8 cellular contexts compared by ENCODE assay signal in genomic region chr19:45973564-45974338, GRCh38. TPM values are rescaled to one million over a fixed set of nuclear protein-coding genes. Genes with fewer than 3 reads are reported as not detected.
DNase-seq lines count a peak whose midpoint lies in the region; ATAC-seq, FAIRE-seq and TF ChIP-seq lines count a peak whose summit lies in the region.

Gene NOVA2 (minus strand): TSS chr19:45973865. CDS start chr19:45973351, 514 bp downstream.

- no peaks in the 10 kb centered on the region for H3K36me3 ChIP-seq in ascending aorta

- intact Hi-C loops in ascending aorta (cut with DNase I) = no loop called here

- no peak for FAIRE-seq in A549 (lab: Jason Lieb, UNC)

- TF ChIP-seq EP300 in A549 (IDR thresholded peaks at IDR 0.05) = no peak

- DNase-seq in A549 (ENCODE audit: low read depth in 1 of 2, low spot score in 1 of 2) = peak; percentile 88 to 97
- peak; percentile 43 for DNase-seq in GM19240 (ENCODE audit: insufficient read length, low spot score)
- peak; percentile 83 for DNase-seq in NCI-H82 (lab: John Stamatoyannopoulos, UW)
- peak in 1 of 2 donors; percentile 68 for DNase-seq in ascending aorta (ENCODE audit: low spot score in 2 of 2)
- peak; percentile 67 for DNase-seq in hepatic stellate cell (ENCODE audit: low spot score)
- peak; percentile 93 for DNase-seq in retina
- DNase-seq in kidney glomerular epithelial cell (lab: John Stamatoyannopoulos, UW) = no peak

- peaks cover 16% of the 10 kb centered on the region for H3K27me3 ChIP-seq in ascending aorta

- POLR2A ChIA-PET in A549 (lab: Yijun Ruan, JAX) = interaction anchor here (0.6 to 1.0 kb wide), 2 partner anchors 16 to 71 kb away, joined by 3 read pairs; partner anchors contain the start of gene MYPOP

- H3K4me1 ChIP-seq in A549 (peaks cover 17% of the 10 kb centered on the region; the same call in 2 of the 3 replicates), ascending aorta (peaks cover 0 to 2% of the 10 kb centered on the region in 2 donors)

- TF ChIP-seq RAD21 in A549 (conservative IDR thresholded peaks at IDR 0.05 in 1 of 2, IDR thresholded peaks at IDR 0.05 in 1 of 2) = no peak

- TF ChIP-seq CTCF in A549 (IDR thresholded peaks at IDR 0.05) (no peak), ascending aorta (IDR thresholded peaks at IDR 0.05) (no peak)

- WGBS in A549 (ENCODE audit: missing lambda C conversion rate) = 16% methylated on average over 26 of the region's 56 CpGs

- H3K4me3 ChIP-seq in A549 = peak within 1 kb of the TSS; percentile 55
- H3K4me3 ChIP-seq in ascending aorta = peak within 1 kb of the TSS; percentile 20 to 54

- H3K4me2 ChIP-seq in A549 = peak within 1 kb of the TSS; percentile 99

- ATAC-seq in A549 (peak; percentile 70 to 92), HG03520 (IDR thresholded peaks at IDR 0.05; ENCODE audit: unreplicated experiment) (no peak)

- H3K27ac ChIP-seq in A549 (peak within 1 kb of the TSS; percentile 41 to 71; a peak in 4 of 6 replicates), ascending aorta (peak within 1 kb of the TSS in 1 of 2 donors; percentile 48)

- CTCF ChIA-PET in A549 (lab: Yijun Ruan, JAX) = interaction anchor here (0.7 to 1.4 kb wide), 6 partner anchors 10 to 105 kb away, joined by 3 to 5 read pairs (median 4); no protein-coding TSS in a partner anchor

- H3K9me3 ChIP-seq in A549 = no peaks in the 10 kb centered on the region
- no peaks in the 10 kb centered on the region for H3K9me3 ChIP-seq in ascending aorta

- no peak for TF ChIP-seq POLR2A in A549 (IDR thresholded peaks at IDR 0.05; ENCODE audit: low read length)

TF ChIP-seq in A549, 52 proteins besides CTCF, POLR2A, EP300 and RAD21:
- TF ChIP-seq FOSB (CRISPR knock-in tag; IDR thresholded peaks at IDR 0.05) (no peak), CHD4 (IDR thresholded peaks at IDR 0.05; ENCODE audit: borderline replicate concordance) (no peak), ATOH8 (CRISPR knock-in tag; IDR thresholded peaks at IDR 0.05; ENCODE audit: low read depth) (no peak), FOSL2 (IDR thresholded peaks at IDR 0.05) (no peak), FOSL2 (CRISPR knock-in tag; IDR thresholded peaks at IDR 0.05) (no peak), ZNF302 (CRISPR knock-in tag; IDR thresholded peaks at IDR 0.05) (no peak), RARB (CRISPR knock-in tag; IDR thresholded peaks at IDR 0.05) (no peak), REST (IDR thresholded peaks at IDR 0.05) (no peak), MYC (IDR thresholded peaks at IDR 0.05; ENCODE audit: borderline replicate concordance, low read length) (no peak), BHLHE40 (IDR thresholded peaks at IDR 0.05; ENCODE audit: low read depth, low read length) (no peak), BCL3 (IDR thresholded peaks at IDR 0.05) (no peak), ZSCAN20 (CRISPR knock-in tag; IDR thresholded peaks at IDR 0.05) (no peak), RFX5 (IDR thresholded peaks at IDR 0.05) (no peak), NPAS2 (CRISPR knock-in tag; IDR thresholded peaks at IDR 0.05; ENCODE audit: borderline replicate concordance) (no peak), TP53 (CRISPR knock-in tag; IDR thresholded peaks at IDR 0.05) (no peak), PHF8 (IDR thresholded peaks at IDR 0.05; ENCODE audit: borderline replicate concordance, low read depth) (no peak), KDM1A (IDR thresholded peaks at IDR 0.05; ENCODE audit: low read depth) (no peak), POLR2AphosphoS2 (conservative IDR thresholded peaks at IDR 0.05; ENCODE audit: low read length) (no peak), GATA3 (IDR thresholded peaks at IDR 0.05; ENCODE audit: borderline replicate concordance) (no peak)

RNA-seq across cellular contexts. Expression of gene NOVA2, which starts in this region (rescaled TPM):
- polyA plus RNA-seq in A549 (2011; rRNA removed) = 0.06 and 0.17 TPM in 2 replicates
- polyA plus RNA-seq in A549 (2012; cell fraction: cytosol; rRNA removed) = 0.03 and 0.04 TPM in 2 replicates
- 0.07 and 0.09 TPM in 2 replicates for polyA plus RNA-seq in A549 (2012; cell fraction: nucleus; rRNA removed)
- polyA plus RNA-seq in A549 (2017; fragmentation: RNase III; extraction: RNeasy Plus Mini Kit Qiagen cat#74134 plus additional on column Dnase treatment) = 0.13 to 0.30 TPM (median 0.24 TPM) in 3 replicates
- polyA minus RNA-seq in A549 (2011; rRNA and poly(A)+ RNA removed) = 0.24 and 0.25 TPM in 2 replicates
- total RNA-seq in ascending aorta = 11.3 TPM

Comparison
In these comparisons a context has a peak if more than half of its experiments do, and no peak if none do; other contexts are left out.
1. Peak in DNase-seq, ATAC-seq, H3K4me3 ChIP-seq, H3K27ac ChIP-seq and H3K4me2 ChIP-seq in A549; RNA of the gene not detected or under 1 TPM.